Comparison of ENCODE assay signal across 1 cellular context in the genomic region with DNA sequence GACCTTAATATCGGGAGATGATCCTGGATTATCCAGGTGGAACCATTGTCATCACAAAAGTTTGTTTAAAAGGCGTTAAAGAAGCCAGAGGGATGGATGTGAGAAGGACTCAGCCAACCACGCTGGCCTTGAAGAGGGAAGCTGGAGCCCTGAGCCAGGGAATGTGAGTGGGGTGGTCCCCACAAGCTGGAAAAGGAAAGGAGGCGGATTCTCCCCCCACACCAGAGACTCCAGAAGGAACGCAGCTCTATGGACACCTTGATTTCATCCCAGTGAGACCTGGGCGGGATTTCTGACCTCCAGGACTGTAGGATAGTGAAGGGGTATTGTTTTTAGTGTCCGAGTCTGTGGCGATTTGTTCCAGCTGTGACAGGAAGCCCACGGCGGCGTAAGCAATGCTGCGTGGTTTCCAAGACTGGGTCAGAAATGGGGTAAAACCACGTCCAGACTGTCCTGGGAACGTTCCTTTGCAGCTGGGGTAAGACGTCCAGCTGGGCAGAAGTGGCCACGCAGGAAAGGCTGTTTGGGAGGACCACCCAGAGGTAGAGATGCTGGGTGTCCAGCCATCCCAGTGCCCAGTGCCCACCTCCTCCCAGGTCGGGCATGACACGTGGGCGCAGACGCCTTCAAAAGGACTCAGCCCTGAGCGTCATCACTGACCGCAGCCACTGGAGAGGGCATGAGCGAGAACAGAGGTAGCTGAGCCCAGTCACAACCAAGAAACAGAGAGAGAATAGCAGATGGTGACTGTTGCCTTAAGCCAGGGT.
A peak's percentile ranks its signal among the peaks of the same experiment; 100 is the strongest.
TF ChIP-seq lines count a peak whose summit lies in the region.

No MANE protein-coding gene starts in this region.

TF ChIP-seq in HepG2, 621 proteins besides CTCF, POLR2A, EP300 and RAD21 (continued from another document):
- TF ChIP-seq, protein P1, sequence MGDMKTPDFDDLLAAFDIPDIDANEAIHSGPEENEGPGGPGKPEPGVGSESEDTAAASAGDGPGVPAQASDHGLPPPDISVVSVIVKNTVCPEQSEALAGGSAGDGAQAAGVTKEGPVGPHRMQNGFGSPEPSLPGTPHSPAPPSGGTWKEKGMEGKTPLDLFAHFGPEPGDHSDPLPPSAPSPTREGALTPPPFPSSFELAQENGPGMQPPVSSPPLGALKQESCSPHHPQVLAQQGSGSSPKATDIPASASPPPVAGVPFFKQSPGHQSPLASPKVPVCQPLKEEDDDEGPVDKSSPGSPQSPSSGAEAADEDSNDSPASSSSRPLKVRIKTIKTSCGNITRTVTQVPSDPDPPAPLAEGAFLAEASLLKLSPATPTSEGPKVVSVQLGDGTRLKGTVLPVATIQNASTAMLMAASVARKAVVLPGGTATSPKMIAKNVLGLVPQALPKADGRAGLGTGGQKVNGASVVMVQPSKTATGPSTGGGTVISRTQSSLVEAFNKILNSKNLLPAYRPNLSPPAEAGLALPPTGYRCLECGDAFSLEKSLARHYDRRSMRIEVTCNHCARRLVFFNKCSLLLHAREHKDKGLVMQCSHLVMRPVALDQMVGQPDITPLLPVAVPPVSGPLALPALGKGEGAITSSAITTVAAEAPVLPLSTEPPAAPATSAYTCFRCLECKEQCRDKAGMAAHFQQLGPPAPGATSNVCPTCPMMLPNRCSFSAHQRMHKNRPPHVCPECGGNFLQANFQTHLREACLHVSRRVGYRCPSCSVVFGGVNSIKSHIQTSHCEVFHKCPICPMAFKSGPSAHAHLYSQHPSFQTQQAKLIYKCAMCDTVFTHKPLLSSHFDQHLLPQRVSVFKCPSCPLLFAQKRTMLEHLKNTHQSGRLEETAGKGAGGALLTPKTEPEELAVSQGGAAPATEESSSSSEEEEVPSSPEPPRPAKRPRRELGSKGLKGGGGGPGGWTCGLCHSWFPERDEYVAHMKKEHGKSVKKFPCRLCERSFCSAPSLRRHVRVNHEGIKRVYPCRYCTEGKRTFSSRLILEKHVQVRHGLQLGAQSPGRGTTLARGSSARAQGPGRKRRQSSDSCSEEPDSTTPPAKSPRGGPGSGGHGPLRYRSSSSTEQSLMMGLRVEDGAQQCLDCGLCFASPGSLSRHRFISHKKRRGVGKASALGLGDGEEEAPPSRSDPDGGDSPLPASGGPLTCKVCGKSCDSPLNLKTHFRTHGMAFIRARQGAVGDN (CRISPR knock-in tag; IDR thresholded peaks at IDR 0.05) = peak; percentile 22; the same call in 1 of the 2 replicates
- TF ChIP-seq PRMT3 (CRISPR knock-in tag; IDR thresholded peaks at IDR 0.05; ENCODE audit: borderline replicate concordance, low read depth) (no peak), PHF20 (CRISPR knock-in tag; IDR thresholded peaks at IDR 0.05) (no peak), ZNF703 (CRISPR knock-in tag; IDR thresholded peaks at IDR 0.05; ENCODE audit: borderline replicate concordance) (no peak), HNRNPL (IDR thresholded peaks at IDR 0.05; ENCODE audit: low read depth, low read length) (0 out of 2 replicates have a peak, but pooled peaks have one; percentile 29)
